Comparison of ENCODE assay signal across 21 cellular contexts in genomic region chr11:93361435-93361834, GRCh38. TPM values are rescaled to one million over a fixed set of nuclear protein-coding genes. Genes with fewer than 3 reads are reported as not detected.
"Had no signal": no experiment of that assay in that cellular context is flagged by ENCODE, and none has a peak within 500 bp of the region (broad histone marks: within the 10 kb centered on the region; RNA-seq: fewer than 3 reads in every experiment).

No MANE protein-coding gene starts in this region.

- H3K4me1 Mint-ChIP-seq: activated CD4-positive, alpha-beta T cell treated with anti-CD3 and anti-CD28 coated beads for 36 hours; activated naive CD8-positive, alpha-beta T cell treated with anti-CD3 and anti-CD28 coated beads for 36 hours; stimulated activated effector memory CD8-positive, alpha-beta T cell treated with anti-CD3 and anti-CD28 coated beads, Interleukin-12 subunit alpha, Interleukin-12 subunit beta, amount 100 ng/mL, for 72 hours had no signal

- H3K4me3 Mint-ChIP-seq: activated CD4-positive, alpha-beta memory T cell treated with anti-CD3 and anti-CD28 coated beads for 36 hours; activated CD4-positive, alpha-beta T cell treated with anti-CD3 and anti-CD28 coated beads for 36 hours; activated naive CD8-positive, alpha-beta T cell treated with anti-CD3 and anti-CD28 coated beads for 36 hours; effector memory CD8-positive, alpha-beta T cell; natural killer cell treated with Interleukin-12 subunit alpha and Interleukin-12 subunit beta and Interleukin-15 and Interleukin-18, amount 100 ng/mL, for 72 hours; stimulated activated effector memory CD8-positive, alpha-beta T cell treated with anti-CD3 and anti-CD28 coated beads, Interleukin-12 subunit alpha, Interleukin-12 subunit beta, amount 100 ng/mL, for 72 hours; T-helper 1 cell treated with Interleukin-12 subunit alpha and Interleukin-12 subunit beta and Interleukin-4 antibody, amounts not matched to agents 30 μg/mL and 1 μg/mL, for 36 hours had no signal

- H3K9me3 ChIP-seq: upper lobe of left lung had no signal

- H3K4me3 ChIP-seq: cardiac muscle cell, lung, sigmoid colon, stomach, upper lobe of left lung had no signal

- H3K27ac ChIP-seq: cardiac muscle cell, epithelial cell of prostate, sigmoid colon, stomach, upper lobe of left lung, WERI-Rb-1 had no signal

- FAIRE-seq: keratinocyte had no signal

- DNase-seq: activated CD4-positive, alpha-beta memory T cell treated with anti-CD3 and anti-CD28 coated beads for 36 hours; activated CD4-positive, alpha-beta T cell treated with anti-CD3 and anti-CD28 coated beads for 36 hours; activated naive CD8-positive, alpha-beta T cell treated with anti-CD3 and anti-CD28 coated beads for 36 hours; amniotic stem cell; effector memory CD8-positive, alpha-beta T cell; foreskin melanocyte; head of caudate nucleus; sigmoid colon; stimulated activated CD4-positive, alpha-beta T cell treated with anti-CD3 and anti-CD28 coated beads, Interleukin-4, amount 100 ng/mL, for 24 hours; stomach; upper lobe of left lung; WERI-Rb-1 had no signal

- H3K4me1 ChIP-seq: sigmoid colon, stomach, upper lobe of left lung had no signal

- H3K36me3 ChIP-seq: cardiac muscle cell, sigmoid colon, stomach, upper lobe of left lung, WERI-Rb-1 had no signal

- ATAC-seq: activated CD4-positive, alpha-beta T cell treated with anti-CD3 and anti-CD28 coated beads for 36 hours; effector memory CD8-positive, alpha-beta T cell; natural killer cell treated with Interleukin-12 subunit alpha and Interleukin-12 subunit beta and Interleukin-15 and Interleukin-18, amount 100 ng/mL, for 72 hours; stimulated activated effector memory CD8-positive, alpha-beta T cell treated with anti-CD3 and anti-CD28 coated beads, Interleukin-12 subunit alpha, Interleukin-12 subunit beta, amount 100 ng/mL, for 72 hours had no signal

- H3K27me3 Mint-ChIP-seq: activated CD4-positive, alpha-beta memory T cell treated with anti-CD3 and anti-CD28 coated beads for 36 hours; effector memory CD8-positive, alpha-beta T cell; natural killer cell treated with Interleukin-12 subunit alpha and Interleukin-12 subunit beta and Interleukin-15 and Interleukin-18, amount 100 ng/mL, for 72 hours had no signal

- H3K36me3 Mint-ChIP-seq: activated CD4-positive, alpha-beta memory T cell treated with anti-CD3 and anti-CD28 coated beads for 36 hours; stimulated activated effector memory CD8-positive, alpha-beta T cell treated with anti-CD3 and anti-CD28 coated beads, Interleukin-12 subunit alpha, Interleukin-12 subunit beta, amount 100 ng/mL, for 72 hours had no signal

- H3K27ac Mint-ChIP-seq: activated CD4-positive, alpha-beta memory T cell treated with anti-CD3 and anti-CD28 coated beads for 36 hours; activated CD4-positive, alpha-beta T cell treated with anti-CD3 and anti-CD28 coated beads for 36 hours; activated naive CD8-positive, alpha-beta T cell treated with anti-CD3 and anti-CD28 coated beads for 36 hours; effector memory CD8-positive, alpha-beta T cell; natural killer cell treated with Interleukin-12 subunit alpha and Interleukin-12 subunit beta and Interleukin-15 and Interleukin-18, amount 100 ng/mL, for 72 hours; stimulated activated effector memory CD8-positive, alpha-beta T cell treated with anti-CD3 and anti-CD28 coated beads, Interleukin-12 subunit alpha, Interleukin-12 subunit beta, amount 100 ng/mL, for 72 hours; T-helper 1 cell treated with Interleukin-12 subunit alpha and Interleukin-12 subunit beta and Interleukin-4 antibody, amounts not matched to agents 30 μg/mL and 1 μg/mL, for 36 hours had no signal

- H3K27me3 ChIP-seq: cardiac muscle cell, sigmoid colon, stomach, upper lobe of left lung had no signal

RNA-seq across cellular contexts. Expression of gene DEUP1, which starts 30.9 kb away (rescaled TPM):
- total RNA-seq: activated CD4-positive, alpha-beta memory T cell treated with anti-CD3 and anti-CD28 coated beads for 36 hours; activated CD4-positive, alpha-beta T cell treated with anti-CD3 and anti-CD28 coated beads for 36 hours; activated naive CD8-positive, alpha-beta T cell treated with anti-CD3 and anti-CD28 coated beads for 36 hours; dermis microvascular lymphatic vessel endothelial cell; fibroblast of lung; natural killer cell treated with Interleukin-12 subunit alpha and Interleukin-12 subunit beta and Interleukin-15 and Interleukin-18, amount 100 ng/mL, for 72 hours; sigmoid colon; stomach had no signal
- polyA plus RNA-seq: fibroblast of lung, stomach had no signal
